In the genomic region with DNA sequence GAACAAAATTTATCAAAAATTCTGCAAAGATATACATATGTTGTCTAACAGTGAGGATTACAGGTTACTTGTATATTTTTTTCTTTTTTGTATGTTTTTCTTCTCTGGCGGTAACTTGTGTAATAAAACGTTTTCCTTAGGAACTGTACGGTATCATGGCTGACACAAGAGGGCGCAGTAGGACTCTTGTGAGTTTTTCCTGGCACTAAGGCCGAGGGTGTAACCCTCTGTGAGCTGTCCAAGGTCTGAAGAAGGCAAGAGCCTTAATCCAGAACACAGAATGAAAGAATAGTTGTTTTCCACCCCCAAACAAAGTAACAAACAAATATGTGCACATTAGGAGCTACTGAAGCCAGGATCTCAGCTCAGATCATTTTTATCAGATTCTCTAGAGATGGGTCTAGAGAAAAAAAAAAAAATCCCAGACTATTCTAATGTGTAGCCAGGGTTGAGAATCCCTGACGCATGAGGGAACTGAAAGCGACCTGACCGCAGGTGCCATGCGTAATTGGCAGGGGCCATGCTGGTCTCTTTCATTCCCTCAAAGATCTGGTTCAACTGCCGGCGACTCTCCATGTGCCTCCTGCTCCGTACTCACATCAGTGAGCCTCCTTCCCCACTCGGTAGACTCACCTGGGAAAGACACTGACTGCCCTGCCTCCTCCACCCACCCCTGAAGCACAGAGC, we compare ENCODE assay signal across 1 cellular context.
A peak's percentile ranks its signal among the peaks of the same experiment; 100 is the strongest.
TF ChIP-seq lines count a peak whose summit lies in the region.

No MANE protein-coding gene starts in this region.

TF ChIP-seq in K562, 482 proteins besides CTCF, POLR2A, EP300 and RAD21 (continued from another document and continues in another):
- TF ChIP-seq, protein P1, sequence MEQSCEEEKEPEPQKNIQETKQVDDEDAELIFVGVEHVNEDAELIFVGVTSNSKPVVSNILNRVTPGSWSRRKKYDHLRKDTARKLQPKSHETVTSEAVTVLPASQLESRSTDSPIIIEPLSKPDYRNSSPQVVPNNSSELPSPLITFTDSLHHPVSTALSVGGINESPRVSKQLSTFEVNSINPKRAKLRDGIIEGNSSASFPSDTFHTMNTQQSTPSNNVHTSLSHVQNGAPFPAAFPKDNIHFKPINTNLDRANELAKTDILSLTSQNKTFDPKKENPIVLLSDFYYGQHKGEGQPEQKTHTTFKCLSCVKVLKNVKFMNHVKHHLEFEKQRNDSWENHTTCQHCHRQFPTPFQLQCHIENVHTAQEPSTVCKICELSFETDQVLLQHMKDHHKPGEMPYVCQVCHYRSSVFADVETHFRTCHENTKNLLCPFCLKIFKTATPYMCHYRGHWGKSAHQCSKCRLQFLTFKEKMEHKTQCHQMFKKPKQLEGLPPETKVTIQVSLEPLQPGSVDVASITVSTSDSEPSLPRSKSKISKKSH (CRISPR knock-in tag; IDR thresholded peaks at IDR 0.05) = no peak
- TF ChIP-seq FOXJ3 (CRISPR knock-in tag; IDR thresholded peaks at IDR 0.05) = no peak
- TF ChIP-seq ZNF445 (CRISPR knock-in tag; IDR thresholded peaks at IDR 0.05; ENCODE audit: low read depth) = no peak
- no peak for TF ChIP-seq CCAR2 (IDR thresholded peaks at IDR 0.05; ENCODE audit: low read depth, low read length)
- TF ChIP-seq, protein P2, sequence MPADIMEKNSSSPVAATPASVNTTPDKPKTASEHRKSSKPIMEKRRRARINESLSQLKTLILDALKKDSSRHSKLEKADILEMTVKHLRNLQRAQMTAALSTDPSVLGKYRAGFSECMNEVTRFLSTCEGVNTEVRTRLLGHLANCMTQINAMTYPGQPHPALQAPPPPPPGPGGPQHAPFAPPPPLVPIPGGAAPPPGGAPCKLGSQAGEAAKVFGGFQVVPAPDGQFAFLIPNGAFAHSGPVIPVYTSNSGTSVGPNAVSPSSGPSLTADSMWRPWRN (IDR thresholded peaks at IDR 0.05; ENCODE audit: low read depth) = no peak
- no peak for TF ChIP-seq ZNF57 (CRISPR knock-in tag; IDR thresholded peaks at IDR 0.05)
- no peak for TF ChIP-seq JUND (IDR thresholded peaks at IDR 0.05; ENCODE audit: borderline replicate concordance, low read depth, low read length)
- no peak for TF ChIP-seq JUND (tag; IDR thresholded peaks at IDR 0.05; ENCODE audit: borderline replicate concordance, low read depth, low read length)
- TF ChIP-seq, protein P3, sequence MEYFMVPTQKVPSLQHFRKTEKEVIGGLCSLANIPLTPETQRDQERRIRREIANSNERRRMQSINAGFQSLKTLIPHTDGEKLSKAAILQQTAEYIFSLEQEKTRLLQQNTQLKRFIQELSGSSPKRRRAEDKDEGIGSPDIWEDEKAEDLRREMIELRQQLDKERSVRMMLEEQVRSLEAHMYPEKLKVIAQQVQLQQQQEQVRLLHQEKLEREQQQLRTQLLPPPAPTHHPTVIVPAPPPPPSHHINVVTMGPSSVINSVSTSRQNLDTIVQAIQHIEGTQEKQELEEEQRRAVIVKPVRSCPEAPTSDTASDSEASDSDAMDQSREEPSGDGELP (CRISPR knock-in tag; IDR thresholded peaks at IDR 0.05; ENCODE audit: borderline replicate concordance) = no peak
- no peak for TF ChIP-seq MTA1 (IDR thresholded peaks at IDR 0.05; ENCODE audit: borderline replicate concordance)
- no peak for TF ChIP-seq HMG20A (CRISPR knock-in tag; conservative IDR thresholded peaks at IDR 0.05)
- no peak for TF ChIP-seq EP400 (IDR thresholded peaks at IDR 0.05)
- no peak for TF ChIP-seq ZFX (CRISPR knock-in tag; IDR thresholded peaks at IDR 0.05)
- TF ChIP-seq, protein P4, sequence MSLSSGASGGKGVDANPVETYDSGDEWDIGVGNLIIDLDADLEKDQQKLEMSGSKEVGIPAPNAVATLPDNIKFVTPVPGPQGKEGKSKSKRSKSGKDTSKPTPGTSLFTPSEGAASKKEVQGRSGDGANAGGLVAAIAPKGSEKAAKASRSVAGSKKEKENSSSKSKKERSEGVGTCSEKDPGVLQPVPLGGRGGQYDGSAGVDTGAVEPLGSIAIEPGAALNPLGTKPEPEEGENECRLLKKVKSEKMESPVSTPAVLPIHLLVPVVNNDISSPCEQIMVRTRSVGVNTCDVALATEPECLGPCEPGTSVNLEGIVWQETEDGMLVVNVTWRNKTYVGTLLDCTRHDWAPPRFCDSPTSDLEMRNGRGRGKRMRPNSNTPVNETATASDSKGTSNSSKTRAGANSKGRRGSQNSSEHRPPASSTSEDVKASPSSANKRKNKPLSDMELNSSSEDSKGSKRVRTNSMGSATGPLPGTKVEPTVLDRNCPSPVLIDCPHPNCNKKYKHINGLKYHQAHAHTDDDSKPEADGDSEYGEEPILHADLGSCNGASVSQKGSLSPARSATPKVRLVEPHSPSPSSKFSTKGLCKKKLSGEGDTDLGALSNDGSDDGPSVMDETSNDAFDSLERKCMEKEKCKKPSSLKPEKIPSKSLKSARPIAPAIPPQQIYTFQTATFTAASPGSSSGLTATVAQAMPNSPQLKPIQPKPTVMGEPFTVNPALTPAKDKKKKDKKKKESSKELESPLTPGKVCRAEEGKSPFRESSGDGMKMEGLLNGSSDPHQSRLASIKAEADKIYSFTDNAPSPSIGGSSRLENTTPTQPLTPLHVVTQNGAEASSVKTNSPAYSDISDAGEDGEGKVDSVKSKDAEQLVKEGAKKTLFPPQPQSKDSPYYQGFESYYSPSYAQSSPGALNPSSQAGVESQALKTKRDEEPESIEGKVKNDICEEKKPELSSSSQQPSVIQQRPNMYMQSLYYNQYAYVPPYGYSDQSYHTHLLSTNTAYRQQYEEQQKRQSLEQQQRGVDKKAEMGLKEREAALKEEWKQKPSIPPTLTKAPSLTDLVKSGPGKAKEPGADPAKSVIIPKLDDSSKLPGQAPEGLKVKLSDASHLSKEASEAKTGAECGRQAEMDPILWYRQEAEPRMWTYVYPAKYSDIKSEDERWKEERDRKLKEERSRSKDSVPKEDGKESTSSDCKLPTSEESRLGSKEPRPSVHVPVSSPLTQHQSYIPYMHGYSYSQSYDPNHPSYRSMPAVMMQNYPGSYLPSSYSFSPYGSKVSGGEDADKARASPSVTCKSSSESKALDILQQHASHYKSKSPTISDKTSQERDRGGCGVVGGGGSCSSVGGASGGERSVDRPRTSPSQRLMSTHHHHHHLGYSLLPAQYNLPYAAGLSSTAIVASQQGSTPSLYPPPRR (CRISPR knock-in tag; IDR thresholded peaks at IDR 0.05; ENCODE audit: borderline replicate concordance) = no peak
- no peak for TF ChIP-seq NFE2 (IDR thresholded peaks at IDR 0.05; ENCODE audit: low read depth)
- TF ChIP-seq, protein P5, sequence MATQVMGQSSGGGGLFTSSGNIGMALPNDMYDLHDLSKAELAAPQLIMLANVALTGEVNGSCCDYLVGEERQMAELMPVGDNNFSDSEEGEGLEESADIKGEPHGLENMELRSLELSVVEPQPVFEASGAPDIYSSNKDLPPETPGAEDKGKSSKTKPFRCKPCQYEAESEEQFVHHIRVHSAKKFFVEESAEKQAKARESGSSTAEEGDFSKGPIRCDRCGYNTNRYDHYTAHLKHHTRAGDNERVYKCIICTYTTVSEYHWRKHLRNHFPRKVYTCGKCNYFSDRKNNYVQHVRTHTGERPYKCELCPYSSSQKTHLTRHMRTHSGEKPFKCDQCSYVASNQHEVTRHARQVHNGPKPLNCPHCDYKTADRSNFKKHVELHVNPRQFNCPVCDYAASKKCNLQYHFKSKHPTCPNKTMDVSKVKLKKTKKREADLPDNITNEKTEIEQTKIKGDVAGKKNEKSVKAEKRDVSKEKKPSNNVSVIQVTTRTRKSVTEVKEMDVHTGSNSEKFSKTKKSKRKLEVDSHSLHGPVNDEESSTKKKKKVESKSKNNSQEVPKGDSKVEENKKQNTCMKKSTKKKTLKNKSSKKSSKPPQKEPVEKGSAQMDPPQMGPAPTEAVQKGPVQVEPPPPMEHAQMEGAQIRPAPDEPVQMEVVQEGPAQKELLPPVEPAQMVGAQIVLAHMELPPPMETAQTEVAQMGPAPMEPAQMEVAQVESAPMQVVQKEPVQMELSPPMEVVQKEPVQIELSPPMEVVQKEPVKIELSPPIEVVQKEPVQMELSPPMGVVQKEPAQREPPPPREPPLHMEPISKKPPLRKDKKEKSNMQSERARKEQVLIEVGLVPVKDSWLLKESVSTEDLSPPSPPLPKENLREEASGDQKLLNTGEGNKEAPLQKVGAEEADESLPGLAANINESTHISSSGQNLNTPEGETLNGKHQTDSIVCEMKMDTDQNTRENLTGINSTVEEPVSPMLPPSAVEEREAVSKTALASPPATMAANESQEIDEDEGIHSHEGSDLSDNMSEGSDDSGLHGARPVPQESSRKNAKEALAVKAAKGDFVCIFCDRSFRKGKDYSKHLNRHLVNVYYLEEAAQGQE (CRISPR knock-in tag; IDR thresholded peaks at IDR 0.05; ENCODE audit: low read depth) = peak; percentile 92
- TF ChIP-seq ETV6 (IDR thresholded peaks at IDR 0.05; ENCODE audit: borderline replicate concordance in 1 of 2, low read depth in 2 of 2, low read length in 1 of 2) = no peak
- TF ChIP-seq ETV6 (CRISPR knock-in tag; IDR thresholded peaks at IDR 0.05; ENCODE audit: borderline replicate concordance) = no peak
- no peak for TF ChIP-seq ZNF165 (CRISPR knock-in tag; IDR thresholded peaks at IDR 0.05; ENCODE audit: borderline replicate concordance)
- TF ChIP-seq ZNF133 (CRISPR knock-in tag; IDR thresholded peaks at IDR 0.05) = no peak
- TF ChIP-seq, protein P6, sequence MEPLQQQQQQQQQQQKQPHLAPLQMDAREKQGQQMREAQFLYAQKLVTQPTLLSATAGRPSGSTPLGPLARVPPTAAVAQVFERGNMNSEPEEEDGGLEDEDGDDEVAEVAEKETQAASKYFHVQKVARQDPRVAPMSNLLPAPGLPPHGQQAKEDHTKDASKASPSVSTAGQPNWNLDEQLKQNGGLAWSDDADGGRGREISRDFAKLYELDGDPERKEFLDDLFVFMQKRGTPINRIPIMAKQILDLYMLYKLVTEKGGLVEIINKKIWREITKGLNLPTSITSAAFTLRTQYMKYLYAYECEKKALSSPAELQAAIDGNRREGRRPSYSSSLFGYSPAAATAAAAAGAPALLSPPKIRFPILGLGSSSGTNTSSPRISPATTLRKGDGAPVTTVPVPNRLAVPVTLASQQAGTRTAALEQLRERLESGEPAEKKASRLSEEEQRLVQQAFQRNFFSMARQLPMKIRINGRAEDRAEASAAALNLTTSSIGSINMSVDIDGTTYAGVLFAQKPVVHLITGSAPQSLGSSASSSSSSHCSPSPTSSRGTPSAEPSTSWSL (CRISPR knock-in tag; IDR thresholded peaks at IDR 0.05; ENCODE audit: borderline replicate concordance) = no peak
- TF ChIP-seq ATF7 (IDR thresholded peaks at IDR 0.05) = no peak
- no peak for TF ChIP-seq HDAC3 (IDR thresholded peaks at IDR 0.05; ENCODE audit: borderline replicate concordance, partially characterized antibody)
- peak; percentile 97 for TF ChIP-seq EHMT2 (IDR thresholded peaks at IDR 0.05)
- no peak for TF ChIP-seq MTA3 (IDR thresholded peaks at IDR 0.05; ENCODE audit: borderline replicate concordance)
- TF ChIP-seq NFXL1 (CRISPR knock-in tag; IDR thresholded peaks at IDR 0.05) = no peak
- no peak for TF ChIP-seq ELF2 (CRISPR knock-in tag; IDR thresholded peaks at IDR 0.05)
- TF ChIP-seq SP2 (IDR thresholded peaks at IDR 0.05; ENCODE audit: extremely low read depth, low read depth, low read length, poor library complexity, severe bottlenecking) = no peak
- no peak for TF ChIP-seq SAFB (IDR thresholded peaks at IDR 0.05; ENCODE audit: borderline replicate concordance, low read depth, low read length)
- TF ChIP-seq NFRKB (IDR thresholded peaks at IDR 0.05; ENCODE audit: low read depth) = no peak
- 0 out of 2 replicates have a peak, but pooled peaks have one; percentile 10 for TF ChIP-seq CEBPB (tag; IDR thresholded peaks at IDR 0.05)
- TF ChIP-seq, protein P7, sequence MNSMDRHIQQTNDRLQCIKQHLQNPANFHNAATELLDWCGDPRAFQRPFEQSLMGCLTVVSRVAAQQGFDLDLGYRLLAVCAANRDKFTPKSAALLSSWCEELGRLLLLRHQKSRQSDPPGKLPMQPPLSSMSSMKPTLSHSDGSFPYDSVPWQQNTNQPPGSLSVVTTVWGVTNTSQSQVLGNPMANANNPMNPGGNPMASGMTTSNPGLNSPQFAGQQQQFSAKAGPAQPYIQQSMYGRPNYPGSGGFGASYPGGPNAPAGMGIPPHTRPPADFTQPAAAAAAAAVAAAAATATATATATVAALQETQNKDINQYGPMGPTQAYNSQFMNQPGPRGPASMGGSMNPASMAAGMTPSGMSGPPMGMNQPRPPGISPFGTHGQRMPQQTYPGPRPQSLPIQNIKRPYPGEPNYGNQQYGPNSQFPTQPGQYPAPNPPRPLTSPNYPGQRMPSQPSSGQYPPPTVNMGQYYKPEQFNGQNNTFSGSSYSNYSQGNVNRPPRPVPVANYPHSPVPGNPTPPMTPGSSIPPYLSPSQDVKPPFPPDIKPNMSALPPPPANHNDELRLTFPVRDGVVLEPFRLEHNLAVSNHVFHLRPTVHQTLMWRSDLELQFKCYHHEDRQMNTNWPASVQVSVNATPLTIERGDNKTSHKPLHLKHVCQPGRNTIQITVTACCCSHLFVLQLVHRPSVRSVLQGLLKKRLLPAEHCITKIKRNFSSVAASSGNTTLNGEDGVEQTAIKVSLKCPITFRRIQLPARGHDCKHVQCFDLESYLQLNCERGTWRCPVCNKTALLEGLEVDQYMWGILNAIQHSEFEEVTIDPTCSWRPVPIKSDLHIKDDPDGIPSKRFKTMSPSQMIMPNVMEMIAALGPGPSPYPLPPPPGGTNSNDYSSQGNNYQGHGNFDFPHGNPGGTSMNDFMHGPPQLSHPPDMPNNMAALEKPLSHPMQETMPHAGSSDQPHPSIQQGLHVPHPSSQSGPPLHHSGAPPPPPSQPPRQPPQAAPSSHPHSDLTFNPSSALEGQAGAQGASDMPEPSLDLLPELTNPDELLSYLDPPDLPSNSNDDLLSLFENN (IDR thresholded peaks at IDR 0.05; ENCODE audit: low read depth in 2 of 2, low read length in 2 of 2) = no peak
- TF ChIP-seq HNRNPK (IDR thresholded peaks at IDR 0.05; ENCODE audit: low read depth, low read length, poor library complexity, severe bottlenecking) = no peak
- peak; percentile 62; the same call in 1 of the 2 replicates for TF ChIP-seq DMBX1 (CRISPR knock-in tag; IDR thresholded peaks at IDR 0.05; ENCODE audit: borderline replicate concordance)
- TF ChIP-seq, protein P8, sequence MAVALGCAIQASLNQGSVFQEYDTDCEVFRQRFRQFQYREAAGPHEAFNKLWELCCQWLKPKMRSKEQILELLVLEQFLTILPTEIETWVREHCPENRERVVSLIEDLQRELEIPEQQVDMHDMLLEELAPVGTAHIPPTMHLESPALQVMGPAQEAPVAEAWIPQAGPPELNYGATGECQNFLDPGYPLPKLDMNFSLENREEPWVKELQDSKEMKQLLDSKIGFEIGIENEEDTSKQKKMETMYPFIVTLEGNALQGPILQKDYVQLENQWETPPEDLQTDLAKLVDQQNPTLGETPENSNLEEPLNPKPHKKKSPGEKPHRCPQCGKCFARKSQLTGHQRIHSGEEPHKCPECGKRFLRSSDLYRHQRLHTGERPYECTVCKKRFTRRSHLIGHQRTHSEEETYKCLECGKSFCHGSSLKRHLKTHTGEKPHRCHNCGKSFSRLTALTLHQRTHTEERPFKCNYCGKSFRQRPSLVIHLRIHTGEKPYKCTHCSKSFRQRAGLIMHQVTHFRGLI (CRISPR knock-in tag; IDR thresholded peaks at IDR 0.05) = no peak
- TF ChIP-seq KHSRP (IDR thresholded peaks at IDR 0.05) = no peak
- TF ChIP-seq, protein P9, sequence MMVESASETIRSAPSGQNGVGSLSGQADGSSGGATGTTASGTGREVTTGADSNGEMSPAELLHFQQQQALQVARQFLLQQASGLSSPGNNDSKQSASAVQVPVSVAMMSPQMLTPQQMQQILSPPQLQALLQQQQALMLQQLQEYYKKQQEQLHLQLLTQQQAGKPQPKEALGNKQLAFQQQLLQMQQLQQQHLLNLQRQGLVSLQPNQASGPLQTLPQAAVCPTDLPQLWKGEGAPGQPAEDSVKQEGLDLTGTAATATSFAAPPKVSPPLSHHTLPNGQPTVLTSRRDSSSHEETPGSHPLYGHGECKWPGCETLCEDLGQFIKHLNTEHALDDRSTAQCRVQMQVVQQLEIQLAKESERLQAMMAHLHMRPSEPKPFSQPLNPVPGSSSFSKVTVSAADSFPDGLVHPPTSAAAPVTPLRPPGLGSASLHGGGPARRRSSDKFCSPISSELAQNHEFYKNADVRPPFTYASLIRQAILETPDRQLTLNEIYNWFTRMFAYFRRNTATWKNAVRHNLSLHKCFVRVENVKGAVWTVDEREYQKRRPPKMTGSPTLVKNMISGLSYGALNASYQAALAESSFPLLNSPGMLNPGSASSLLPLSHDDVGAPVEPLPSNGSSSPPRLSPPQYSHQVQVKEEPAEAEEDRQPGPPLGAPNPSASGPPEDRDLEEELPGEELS (CRISPR knock-in tag; IDR thresholded peaks at IDR 0.05; ENCODE audit: borderline replicate concordance) = no peak
